In the genomic region with DNA sequence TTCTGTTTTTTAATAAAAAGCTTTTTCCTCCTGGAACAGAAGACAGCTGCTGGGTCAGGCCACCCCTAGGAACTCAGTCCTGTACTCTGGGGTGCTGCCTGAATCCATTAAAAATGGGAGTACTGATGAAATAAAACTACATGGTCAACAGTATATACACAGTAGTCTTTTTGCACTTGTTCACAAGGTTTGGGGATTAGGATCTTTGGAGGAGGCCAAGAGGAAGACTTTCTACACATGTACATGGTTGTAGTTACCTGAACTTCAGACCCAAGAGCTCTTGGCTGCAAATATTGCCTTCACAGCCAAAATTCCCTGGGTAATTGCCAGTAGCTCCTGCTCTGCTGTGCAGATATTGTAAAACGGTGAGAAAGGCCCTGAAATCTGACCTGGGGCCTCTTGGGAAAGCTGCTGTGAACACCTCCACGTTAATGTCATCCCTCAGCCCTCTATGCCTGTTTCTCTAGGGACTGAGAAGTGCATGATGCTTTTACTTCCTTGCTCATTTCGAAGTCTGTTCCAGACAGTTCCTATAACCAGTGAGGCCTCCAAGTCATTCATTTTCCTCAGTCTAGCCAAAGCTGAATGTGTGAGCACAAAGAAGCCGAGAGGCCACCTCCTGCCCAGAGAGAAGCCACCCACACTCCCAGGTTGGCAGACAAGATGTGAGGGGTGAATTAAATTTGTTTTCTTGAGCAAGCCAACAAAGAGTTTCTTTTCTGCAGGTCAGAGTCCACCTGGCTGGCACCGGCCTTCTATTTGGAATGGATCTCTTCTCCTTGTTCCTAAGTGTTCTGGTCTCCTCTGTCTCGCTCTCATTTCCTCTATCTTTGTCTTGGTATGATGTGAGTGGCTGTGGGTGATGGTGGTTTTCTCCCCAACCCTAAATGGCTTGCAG, we compare ENCODE assay signal across 1 cellular context.
A peak's percentile ranks its signal among the peaks of the same experiment; 100 is the strongest.
TF ChIP-seq lines count a peak whose summit lies in the region.

No MANE protein-coding gene starts in this region.

TF ChIP-seq in HepG2, 621 proteins besides CTCF, POLR2A, EP300 and RAD21 (continues in another document):
- TF ChIP-seq NAIF1 (CRISPR knock-in tag; IDR thresholded peaks at IDR 0.05; ENCODE audit: borderline replicate concordance) (no peak), THAP11 (CRISPR knock-in tag; IDR thresholded peaks at IDR 0.05) (no peak; the same call in 1 of the 2 replicates), ARHGAP35 (CRISPR knock-in tag; IDR thresholded peaks at IDR 0.05; ENCODE audit: borderline replicate concordance) (no peak), JUN (CRISPR knock-in tag; IDR thresholded peaks at IDR 0.05) (0 out of 2 replicates have a peak, but pooled peaks have one; percentile 22), BCL6 (CRISPR knock-in tag; IDR thresholded peaks at IDR 0.05) (peak; percentile 8; the same call in 1 of the 2 replicates), PRMT3 (CRISPR knock-in tag; IDR thresholded peaks at IDR 0.05; ENCODE audit: borderline replicate concordance, low read depth) (no peak), ERF (CRISPR knock-in tag; IDR thresholded peaks at IDR 0.05) (no peak), PCBP2 (optimal IDR thresholded peaks at IDR 0.05; ENCODE audit: low read depth, low read length, poor library complexity, severe bottlenecking) (no peak), SATB2 (CRISPR knock-in tag; IDR thresholded peaks at IDR 0.05) (no peak), TCF12 (IDR thresholded peaks at IDR 0.05) (no peak), TCF12 (CRISPR knock-in tag; IDR thresholded peaks at IDR 0.05) (no peak), YY1 (IDR thresholded peaks at IDR 0.05; ENCODE audit: insufficient read depth, insufficient replicate concordance, low read depth, low read length) (no peak), ZNF562 (CRISPR knock-in tag; IDR thresholded peaks at IDR 0.05; ENCODE audit: borderline replicate concordance) (no peak), HDAC6 (IDR thresholded peaks at IDR 0.05; ENCODE audit: low read depth, low read length) (no peak), NONO (IDR thresholded peaks at IDR 0.05) (no peak), NONO (CRISPR knock-in tag; conservative IDR thresholded peaks at IDR 0.05) (no peak), SALL1 (CRISPR knock-in tag; IDR thresholded peaks at IDR 0.05) (no peak; the same call in 1 of the 2 replicates), SP140L (CRISPR knock-in tag; IDR thresholded peaks at IDR 0.05; ENCODE audit: borderline replicate concordance) (no peak), NR2F1 (CRISPR knock-in tag; IDR thresholded peaks at IDR 0.05) (peak in 1 of 2 experiments; percentile 56; a peak in 1 of 4 replicates), ZMAT3 (CRISPR knock-in tag; conservative IDR thresholded peaks at IDR 0.05) (peak; percentile 43; the same call in 1 of the 2 replicates), CBX5 (CRISPR knock-in tag; IDR thresholded peaks at IDR 0.05; ENCODE audit: borderline replicate concordance) (no peak), RNF2 (conservative IDR thresholded peaks at IDR 0.05; ENCODE audit: low read depth) (no peak), ZNF7 (CRISPR knock-in tag; IDR thresholded peaks at IDR 0.05) (no peak), GABPB1 (CRISPR knock-in tag; IDR thresholded peaks at IDR 0.05) (no peak), DNMT1 (CRISPR knock-in tag; IDR thresholded peaks at IDR 0.05) (no peak), KLF16 (CRISPR knock-in tag; IDR thresholded peaks at IDR 0.05) (peak in 1 of 2 experiments; percentile 40; a peak in 1 of 4 replicates), BRCA1 (CRISPR knock-in tag; IDR thresholded peaks at IDR 0.05) (no peak), POLR2G (IDR thresholded peaks at IDR 0.05; ENCODE audit: low read depth, low read length) (0 out of 2 replicates have a peak, but pooled peaks have one; percentile 21), ZNF619 (CRISPR knock-in tag; IDR thresholded peaks at IDR 0.05) (peak; percentile 67; the same call in 1 of the 2 replicates), FOXP1 (IDR thresholded peaks at IDR 0.05) (no peak), FOXP1 (CRISPR knock-in tag; IDR thresholded peaks at IDR 0.05) (no peak)
- TF ChIP-seq, protein P1, sequence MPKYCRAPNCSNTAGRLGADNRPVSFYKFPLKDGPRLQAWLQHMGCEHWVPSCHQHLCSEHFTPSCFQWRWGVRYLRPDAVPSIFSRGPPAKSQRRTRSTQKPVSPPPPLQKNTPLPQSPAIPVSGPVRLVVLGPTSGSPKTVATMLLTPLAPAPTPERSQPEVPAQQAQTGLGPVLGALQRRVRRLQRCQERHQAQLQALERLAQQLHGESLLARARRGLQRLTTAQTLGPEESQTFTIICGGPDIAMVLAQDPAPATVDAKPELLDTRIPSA (CRISPR knock-in tag; IDR thresholded peaks at IDR 0.05; ENCODE audit: borderline replicate concordance) = no peak
- TF ChIP-seq, protein P2, sequence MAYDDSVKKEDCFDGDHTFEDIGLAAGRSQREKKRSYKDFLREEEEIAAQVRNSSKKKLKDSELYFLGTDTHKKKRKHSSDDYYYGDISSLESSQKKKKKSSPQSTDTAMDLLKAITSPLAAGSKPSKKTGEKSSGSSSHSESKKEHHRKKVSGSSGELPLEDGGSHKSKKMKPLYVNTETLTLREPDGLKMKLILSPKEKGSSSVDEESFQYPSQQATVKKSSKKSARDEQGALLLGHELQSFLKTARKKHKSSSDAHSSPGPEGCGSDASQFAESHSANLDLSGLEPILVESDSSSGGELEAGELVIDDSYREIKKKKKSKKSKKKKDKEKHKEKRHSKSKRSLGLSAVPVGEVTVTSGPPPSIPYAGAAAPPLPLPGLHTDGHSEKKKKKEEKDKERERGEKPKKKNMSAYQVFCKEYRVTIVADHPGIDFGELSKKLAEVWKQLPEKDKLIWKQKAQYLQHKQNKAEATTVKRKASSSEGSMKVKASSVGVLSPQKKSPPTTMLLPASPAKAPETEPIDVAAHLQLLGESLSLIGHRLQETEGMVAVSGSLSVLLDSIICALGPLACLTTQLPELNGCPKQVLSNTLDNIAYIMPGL (CRISPR knock-in tag; IDR thresholded peaks at IDR 0.05; ENCODE audit: borderline replicate concordance in 1 of 2, low read depth in 1 of 2) = 0 out of 4 replicates have a peak, but pooled peaks of 1 of the 2 experiments have one; percentile 35
- TF ChIP-seq, protein P3, sequence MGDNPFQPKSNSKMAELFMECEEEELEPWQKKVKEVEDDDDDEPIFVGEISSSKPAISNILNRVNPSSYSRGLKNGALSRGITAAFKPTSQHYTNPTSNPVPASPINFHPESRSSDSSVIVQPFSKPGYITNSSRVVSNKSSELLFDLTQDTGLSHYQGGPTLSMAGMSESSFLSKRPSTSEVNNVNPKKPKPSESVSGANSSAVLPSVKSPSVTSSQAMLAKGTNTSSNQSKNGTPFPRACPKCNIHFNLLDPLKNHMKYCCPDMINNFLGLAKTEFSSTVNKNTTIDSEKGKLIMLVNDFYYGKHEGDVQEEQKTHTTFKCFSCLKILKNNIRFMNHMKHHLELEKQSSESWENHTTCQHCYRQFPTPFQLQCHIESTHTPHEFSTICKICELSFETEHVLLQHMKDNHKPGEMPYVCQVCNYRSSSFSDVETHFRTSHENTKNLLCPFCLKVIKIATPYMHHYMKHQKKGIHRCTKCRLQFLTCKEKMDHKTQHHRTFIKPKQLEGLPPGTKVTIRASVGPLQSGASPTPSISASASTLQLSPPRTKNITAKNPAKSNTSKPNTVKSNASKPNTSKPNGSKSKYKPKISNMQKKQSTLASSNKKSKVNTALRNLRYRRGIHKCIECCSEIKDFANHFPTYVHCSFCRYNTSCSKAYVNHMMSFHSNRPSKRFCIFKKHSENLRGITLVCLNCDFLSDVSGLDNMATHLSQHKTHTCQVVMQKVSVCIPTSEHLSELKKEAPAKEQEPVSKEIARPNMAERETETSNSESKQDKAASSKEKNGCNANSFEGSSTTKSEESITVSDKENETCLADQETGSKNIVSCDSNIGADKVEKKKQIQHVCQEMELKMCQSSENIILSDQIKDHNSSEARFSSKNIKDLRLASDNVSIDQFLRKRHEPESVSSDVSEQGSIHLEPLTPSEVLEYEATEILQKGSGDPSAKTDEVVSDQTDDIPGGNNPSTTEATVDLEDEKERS (CRISPR knock-in tag; IDR thresholded peaks at IDR 0.05) = no peak
- TF ChIP-seq, protein P4, sequence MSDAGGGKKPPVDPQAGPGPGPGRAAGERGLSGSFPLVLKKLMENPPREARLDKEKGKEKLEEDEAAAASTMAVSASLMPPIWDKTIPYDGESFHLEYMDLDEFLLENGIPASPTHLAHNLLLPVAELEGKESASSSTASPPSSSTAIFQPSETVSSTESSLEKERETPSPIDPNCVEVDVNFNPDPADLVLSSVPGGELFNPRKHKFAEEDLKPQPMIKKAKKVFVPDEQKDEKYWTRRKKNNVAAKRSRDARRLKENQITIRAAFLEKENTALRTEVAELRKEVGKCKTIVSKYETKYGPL (CRISPR knock-in tag; IDR thresholded peaks at IDR 0.05) = no peak
- TF ChIP-seq, protein P5, sequence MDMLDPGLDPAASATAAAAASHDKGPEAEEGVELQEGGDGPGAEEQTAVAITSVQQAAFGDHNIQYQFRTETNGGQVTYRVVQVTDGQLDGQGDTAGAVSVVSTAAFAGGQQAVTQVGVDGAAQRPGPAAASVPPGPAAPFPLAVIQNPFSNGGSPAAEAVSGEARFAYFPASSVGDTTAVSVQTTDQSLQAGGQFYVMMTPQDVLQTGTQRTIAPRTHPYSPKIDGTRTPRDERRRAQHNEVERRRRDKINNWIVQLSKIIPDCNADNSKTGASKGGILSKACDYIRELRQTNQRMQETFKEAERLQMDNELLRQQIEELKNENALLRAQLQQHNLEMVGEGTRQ (IDR thresholded peaks at IDR 0.05; ENCODE audit: low read depth, low read length) = no peak
- TF ChIP-seq, protein P5 (CRISPR knock-in tag; IDR thresholded peaks at IDR 0.05; ENCODE audit: borderline replicate concordance) = no peak; the same call in 1 of the 2 replicates
- TF ChIP-seq, protein P6, sequence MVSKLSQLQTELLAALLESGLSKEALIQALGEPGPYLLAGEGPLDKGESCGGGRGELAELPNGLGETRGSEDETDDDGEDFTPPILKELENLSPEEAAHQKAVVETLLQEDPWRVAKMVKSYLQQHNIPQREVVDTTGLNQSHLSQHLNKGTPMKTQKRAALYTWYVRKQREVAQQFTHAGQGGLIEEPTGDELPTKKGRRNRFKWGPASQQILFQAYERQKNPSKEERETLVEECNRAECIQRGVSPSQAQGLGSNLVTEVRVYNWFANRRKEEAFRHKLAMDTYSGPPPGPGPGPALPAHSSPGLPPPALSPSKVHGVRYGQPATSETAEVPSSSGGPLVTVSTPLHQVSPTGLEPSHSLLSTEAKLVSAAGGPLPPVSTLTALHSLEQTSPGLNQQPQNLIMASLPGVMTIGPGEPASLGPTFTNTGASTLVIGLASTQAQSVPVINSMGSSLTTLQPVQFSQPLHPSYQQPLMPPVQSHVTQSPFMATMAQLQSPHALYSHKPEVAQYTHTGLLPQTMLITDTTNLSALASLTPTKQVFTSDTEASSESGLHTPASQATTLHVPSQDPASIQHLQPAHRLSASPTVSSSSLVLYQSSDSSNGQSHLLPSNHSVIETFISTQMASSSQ (IDR thresholded peaks at IDR 0.05; ENCODE audit: low read depth) = no peak; the same call in 1 of the 2 replicates
- TF ChIP-seq, protein P6 (CRISPR knock-in tag; IDR thresholded peaks at IDR 0.05; ENCODE audit: borderline replicate concordance) = no peak; the same call in 1 of the 2 replicates
- TF ChIP-seq, protein P7, sequence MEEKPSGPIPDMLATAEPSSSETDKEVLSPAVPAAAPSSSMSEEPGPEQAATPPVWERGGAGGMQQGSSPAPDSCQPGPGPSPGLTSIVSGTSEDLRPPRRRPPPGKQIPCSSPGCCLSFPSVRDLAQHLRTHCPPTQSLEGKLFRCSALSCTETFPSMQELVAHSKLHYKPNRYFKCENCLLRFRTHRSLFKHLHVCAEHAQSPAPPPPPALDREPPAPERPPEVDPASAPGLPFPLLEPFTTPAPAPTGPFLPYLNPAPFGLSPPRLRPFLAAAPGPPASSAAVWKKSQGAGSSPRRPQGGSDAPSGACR (CRISPR knock-in tag; IDR thresholded peaks at IDR 0.05) = no peak
- TF ChIP-seq, protein P8, sequence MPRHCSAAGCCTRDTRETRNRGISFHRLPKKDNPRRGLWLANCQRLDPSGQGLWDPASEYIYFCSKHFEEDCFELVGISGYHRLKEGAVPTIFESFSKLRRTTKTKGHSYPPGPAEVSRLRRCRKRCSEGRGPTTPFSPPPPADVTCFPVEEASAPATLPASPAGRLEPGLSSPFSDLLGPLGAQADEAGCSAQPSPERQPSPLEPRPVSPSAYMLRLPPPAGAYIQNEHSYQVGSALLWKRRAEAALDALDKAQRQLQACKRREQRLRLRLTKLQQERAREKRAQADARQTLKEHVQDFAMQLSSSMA (CRISPR knock-in tag; IDR thresholded peaks at IDR 0.05) = no peak
